ENCODE assay signal across 20 cellular contexts in the genomic region with DNA sequence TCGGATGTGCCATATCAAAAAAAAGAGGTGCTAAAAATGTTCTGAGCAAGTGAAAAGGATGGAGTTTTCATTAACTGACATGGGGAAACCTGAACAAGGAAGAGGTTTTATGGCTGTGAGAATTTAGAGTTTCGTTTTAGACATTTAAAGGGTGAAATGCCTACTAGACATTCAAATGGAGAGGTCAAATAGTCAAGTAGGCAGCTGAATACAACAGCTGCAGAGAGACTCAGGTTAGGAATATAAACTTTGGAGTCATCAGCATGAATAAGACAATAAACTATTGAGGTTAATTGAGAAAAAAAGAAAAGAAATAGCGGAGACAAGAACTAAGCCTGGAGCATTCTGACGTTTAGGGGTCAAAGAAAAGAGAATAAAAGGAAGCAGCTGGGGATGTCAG.
DNase-seq lines count a peak whose midpoint lies in the region; ATAC-seq and TF ChIP-seq lines count a peak whose summit lies in the region.
"Had no signal": no experiment of that assay in that cellular context is flagged by ENCODE, and none has a peak within 500 bp of the region (broad histone marks: within the 10 kb centered on the region; RNA-seq: fewer than 3 reads in every experiment).

No MANE protein-coding gene starts in this region.

- H2BK15ac ChIP-seq in mesenchymal stem cell (ENCODE audit: low read depth, poor library complexity, severe bottlenecking): no peak overlapping the region

- H3K23ac ChIP-seq in mesenchymal stem cell (ENCODE audit: low read length in 2 of 2): no peak overlapping the region

- H2AFZ ChIP-seq in neuron (ENCODE audit: low read depth, low read length) (no peak overlapping the region), mesenchymal stem cell (ENCODE audit: low read depth, low read length) (no peak overlapping the region)
- H2AFZ ChIP-seq: GM23248 had no signal

- H3K36me3 ChIP-seq in BLaER1: peaks cover 67% of the 10 kb centered on the region
- H3K36me3 ChIP-seq in neuron (ENCODE audit: insufficient read depth, low read length): no peaks in the 10 kb centered on the region
- no peaks in the 10 kb centered on the region for H3K36me3 ChIP-seq in mesenchymal stem cell (ENCODE audit: control insufficient read depth in 1 of 2, insufficient read depth in 2 of 2, low read depth in 1 of 2, low read length in 2 of 2)
- H3K36me3 ChIP-seq: MG63 had no signal

- ATAC-seq in HG03460 (IDR thresholded peaks at IDR 0.05; ENCODE audit: unreplicated experiment) (peak; percentile 38), natural killer cell (no peak)
- ATAC-seq: Panc1 had no signal

- H3K9me3 Mint-ChIP-seq in natural killer cell: peaks cover 12 to 17% of the 10 kb centered on the region in 2 donors
- H3K9me3 Mint-ChIP-seq: H9 had no signal

- peak overlapping the region; percentile 16; the same call in 1 of the 2 replicates for H3K4me2 ChIP-seq in BLaER1
- no peak overlapping the region for H3K4me2 ChIP-seq in mesenchymal stem cell (ENCODE audit: low read length, poor library complexity, severe bottlenecking)

- H3K18ac ChIP-seq in mesenchymal stem cell (ENCODE audit: low read depth in 1 of 2, low read length in 2 of 2): no peak overlapping the region

- H3K27ac ChIP-seq in BLaER1 (no peak overlapping the region), VCaP (peak overlapping the region; percentile 87), mesenchymal stem cell (ENCODE audit: low read length, poor library complexity, severe bottlenecking) (no peak overlapping the region)
- H3K27ac ChIP-seq: GM23248 had no signal

- no peak for TF ChIP-seq CTCF in VCaP (conservative IDR thresholded peaks at IDR 0.05)
- no peak for TF ChIP-seq CTCF in natural killer cell (IDR thresholded peaks at IDR 0.05)

- H3K14ac ChIP-seq in mesenchymal stem cell (ENCODE audit: low read length in 2 of 2): no peak overlapping the region

- no peaks in the 10 kb centered on the region for H3K4me1 Mint-ChIP-seq in natural killer cell
- H3K4me1 Mint-ChIP-seq: CD14-positive monocyte had no signal

- H3K4me1 ChIP-seq in BLaER1: peaks cover 16% of the 10 kb centered on the region
- peaks cover 34% of the 10 kb centered on the region for H3K4me1 ChIP-seq in neuron (ENCODE audit: insufficient read depth, low read length)
- H3K4me1 ChIP-seq in mesenchymal stem cell (ENCODE audit: control insufficient read depth, insufficient read depth, low read depth, low read length): no peaks in the 10 kb centered on the region

- H3K4me3 ChIP-seq in BLaER1 (no peak overlapping the region), neuron (ENCODE audit: low read length) (peak overlapping the region; percentile 3), mesenchymal stem cell (ENCODE audit: insufficient read depth in 1 of 2, low read depth in 1 of 2, low read length in 2 of 2) (no peak overlapping the region)
- H3K4me3 ChIP-seq: GM23248, MG63 had no signal

- no peak for DNase-seq in mesenchymal stem cell
- DNase-seq in natural killer cell: no peak
- DNase-seq in stimulated activated naive CD4-positive, alpha-beta T cell treated with Interleukin-2 at 50 U/mL for 16 hours (lab: John Stamatoyannopoulos, UW): no peak
- DNase-seq: DMS79, GM23248, H9, HFFc6, Kasumi-1, MG63, NCI-H146, NCI-H2171 treated with DMSO at 0.1 percent for 48 hours, NCI-H446 treated with DMSO at 0.1 percent for 48 hours, NCI-H526 treated with DMSO at 0.1 percent for 48 hours, T-helper 1 cell had no signal

- intact Hi-C loops in natural killer cell (cut with micrococcal nuclease): no loop called here

- H3K9me3 ChIP-seq in BLaER1 (peaks cover 5% of the 10 kb centered on the region), neuron (ENCODE audit: low read length) (peaks cover 1% of the 10 kb centered on the region), mesenchymal stem cell (ENCODE audit: control insufficient read depth, low read length) (peaks cover 19% of the 10 kb centered on the region)
- H3K9me3 ChIP-seq: MG63 had no signal

- no peaks in the 10 kb centered on the region for H3K27me3 ChIP-seq in BLaER1
- no peaks in the 10 kb centered on the region for H3K27me3 ChIP-seq in neuron (ENCODE audit: insufficient read depth, low read length)
- no peaks in the 10 kb centered on the region for H3K27me3 ChIP-seq in mesenchymal stem cell (ENCODE audit: control insufficient read depth in 1 of 2, insufficient read depth in 1 of 2, low read length in 2 of 2)
- H3K27me3 ChIP-seq: MG63 had no signal

- H3K4ac ChIP-seq in mesenchymal stem cell (ENCODE audit: low read depth in 1 of 2, low read length in 2 of 2): no peak overlapping the region

- H2BK5ac ChIP-seq in mesenchymal stem cell (ENCODE audit: low read depth, low read length, poor library complexity, severe bottlenecking): no peak overlapping the region

- no peaks in the 10 kb centered on the region for H3K27me3 Mint-ChIP-seq in natural killer cell (ENCODE audit: low read depth in 2 of 2)

- H3K27ac Mint-ChIP-seq in natural killer cell: no peak overlapping the region
- H3K27ac Mint-ChIP-seq: CD14-positive monocyte, HFFc6 had no signal

- no peak overlapping the region for H2BK120ac ChIP-seq in mesenchymal stem cell (ENCODE audit: low read depth, low read length)

- H3K36me3 Mint-ChIP-seq in natural killer cell: no peaks in the 10 kb centered on the region
- H3K36me3 Mint-ChIP-seq: CD14-positive monocyte had no signal

- H3K4me3 Mint-ChIP-seq in natural killer cell: no peak overlapping the region
- H3K4me3 Mint-ChIP-seq: CD14-positive monocyte, H9, HFFc6 had no signal

- no peak overlapping the region for H2AK5ac ChIP-seq in mesenchymal stem cell (ENCODE audit: low read length, severe bottlenecking)

- 75% methylated on average over 4 of the region's 4 CpGs for WGBS in mesenchymal stem cell

- no peak overlapping the region for H4K91ac ChIP-seq in mesenchymal stem cell (ENCODE audit: low read length)

- no peaks in the 10 kb centered on the region for H3K79me1 ChIP-seq in mesenchymal stem cell (replicated peaks; ENCODE audit: low read length, poor library complexity, severe bottlenecking)

- H4K20me1 ChIP-seq in BLaER1: no peaks in the 10 kb centered on the region

- H3K9ac ChIP-seq in BLaER1 (no peak overlapping the region), mesenchymal stem cell (ENCODE audit: low read length) (no peak overlapping the region)
- H3K9ac ChIP-seq: GM23248 had no signal

- H4K8ac ChIP-seq in mesenchymal stem cell (ENCODE audit: low read length): no peak overlapping the region

- H2BK12ac ChIP-seq in mesenchymal stem cell (ENCODE audit: low read length in 2 of 2): no peak overlapping the region
